ENCODE assay signal across 8 cellular contexts in genomic region chr1:40064797-40065492, GRCh38. TPM values are rescaled to one million over a fixed set of nuclear protein-coding genes. Genes with fewer than 3 reads are reported as not detected.
DNase-seq lines count a peak whose midpoint lies in the region; ATAC-seq and TF ChIP-seq lines count a peak whose summit lies in the region.

No MANE protein-coding gene starts in this region.

- peak overlapping the region; percentile 66 for H3K9ac ChIP-seq in Karpas-422 (ENCODE audit: low read length)

- no peaks in the 10 kb centered on the region for H4K20me1 ChIP-seq in Karpas-422 (ENCODE audit: insufficient read depth, low read depth, low read length)

- H3K27me3 ChIP-seq in Karpas-422 (ENCODE audit: low read length) (no peaks in the 10 kb centered on the region), MG63 (no peaks in the 10 kb centered on the region), ovary (no peaks in the 10 kb centered on the region)

- no peak for TF ChIP-seq EP300 in ovary (IDR thresholded peaks at IDR 0.05)

- CTCF ChIA-PET in GM10248 (lab: Yijun Ruan, JAX): interaction anchor here (0.6 to 8.4 kb wide), 9 partner anchors 8 to 274 kb away, joined by 3 to 61 read pairs (median 4); no protein-coding TSS in a partner anchor

- no peak overlapping the region for H2AFZ ChIP-seq in Karpas-422 (ENCODE audit: low read length)

- peak; percentile 84 for ATAC-seq in GM21423 (IDR thresholded peaks at IDR 0.05; ENCODE audit: unreplicated experiment)

- H3K9me2 ChIP-seq in Karpas-422 (replicated peaks; ENCODE audit: insufficient read depth, low read length): no peaks in the 10 kb centered on the region

- WGBS in ovary, 3 donors: 84 to 95% (median 88%) methylated on average over 2 of the region's 2 CpGs

- H3K4me2 ChIP-seq in Karpas-422 (ENCODE audit: low read depth, low read length, poor library complexity, severe bottlenecking): peak overlapping the region; percentile 74

- peaks cover 72% of the 10 kb centered on the region for H3K36me3 ChIP-seq in Karpas-422 (ENCODE audit: insufficient read depth, low read length)
- H3K36me3 ChIP-seq in MG63: peaks cover 93% of the 10 kb centered on the region
- no peaks in the 10 kb centered on the region for H3K36me3 ChIP-seq in ovary

- TF ChIP-seq CTCF in GM10248 (IDR thresholded peaks at IDR 0.05; ENCODE audit: control extremely low read depth, extremely low read depth, low read depth, missing control alignments): no peak
- TF ChIP-seq CTCF in fibroblast of pulmonary artery (IDR thresholded peaks at IDR 0.05; ENCODE audit: low read length, missing control alignments): no peak
- no peak for TF ChIP-seq CTCF in ovary (IDR thresholded peaks at IDR 0.05)

- no peaks in the 10 kb centered on the region for H3K9me3 ChIP-seq in Karpas-422 (ENCODE audit: low read length)
- H3K9me3 ChIP-seq in MG63: no peaks in the 10 kb centered on the region
- H3K9me3 ChIP-seq in ovary: no peaks in the 10 kb centered on the region

- intact Hi-C loops in ovary (cut with DNase I): no loop called here

- POLR2A ChIA-PET in GM10248 (lab: Yijun Ruan, JAX): no interaction called here

- TF ChIP-seq POLR2A in ovary (IDR thresholded peaks at IDR 0.05): no peak

- H3K79me2 ChIP-seq in Karpas-422 (ENCODE audit: low read length): peaks cover 36% of the 10 kb centered on the region

- H3K27ac ChIP-seq in Karpas-422 (ENCODE audit: low read length): peak overlapping the region; percentile 98
- no peak overlapping the region for H3K27ac ChIP-seq in ovary

- peaks cover 71% of the 10 kb centered on the region for H3K4me1 ChIP-seq in Karpas-422 (ENCODE audit: low read length)
- peaks cover under 1% of the 10 kb centered on the region for H3K4me1 ChIP-seq in ovary (ENCODE audit: insufficient read depth)

- H3K4me3 ChIP-seq in Karpas-422 (ENCODE audit: low read length): peak overlapping the region; percentile 48; the same call in 1 of the 2 replicates
- no peak overlapping the region for H3K4me3 ChIP-seq in fibroblast of pulmonary artery (replicated peaks; ENCODE audit: low read depth, low read length)
- H3K4me3 ChIP-seq in MG63: no peak overlapping the region
- H3K4me3 ChIP-seq in ovary: no peak overlapping the region

- DNase-seq in GM10248 (ENCODE audit: extremely low spot score): peak; percentile 65
- peak; percentile 83 for DNase-seq in Karpas-422
- peak; percentile 34 for DNase-seq in fibroblast of pulmonary artery (ENCODE audit: low read depth)
- DNase-seq in activated gamma-delta T cell (lab: John Stamatoyannopoulos, UW): no peak
- DNase-seq in effector CD4-positive, alpha-beta T cell: no peak
- no peak for DNase-seq in MG63
- no peak for DNase-seq in ovary

RNA-seq across cellular contexts. Expression of gene CAP1, which starts 24.4 kb away (rescaled TPM):
- 217 and 229 TPM in 2 replicates for total RNA-seq in Karpas-422 (2014; rRNA removed; shearing (Covaris generic); ENCODE audit: low replicate concordance)
- 164 and 175 TPM in 2 replicates for total RNA-seq in MG63 (2014; rRNA removed; shearing (Covaris generic); ENCODE audit: low replicate concordance)
- 100 to 1,000 TPM in 5 of 7 donors, 10 to 100 TPM in 2; 76.8 to 257 (median 194) TPM for total RNA-seq in ovary
- 100 to 1,000 TPM; 110 to 325 TPM for polyA plus RNA-seq in ovary

RNA-seq across cellular contexts. Expression of gene PPT1, which starts 32.1 kb away (rescaled TPM):
- 49.5 and 77.4 TPM in 2 replicates for total RNA-seq in Karpas-422 (2014; rRNA removed; shearing (Covaris generic); ENCODE audit: low replicate concordance)
- total RNA-seq in MG63 (2014; rRNA removed; shearing (Covaris generic); ENCODE audit: low replicate concordance): 67.5 and 97.0 TPM in 2 replicates
- 10 to 100 TPM; 38.0 to 84.2 (median 71.0) TPM for total RNA-seq in ovary
- polyA plus RNA-seq in ovary: 100 to 1,000 TPM in 1 of 2 donors, 10 to 100 TPM in 1; 53.5 to 247 TPM

Comparison
In these comparisons a context has a peak if more than half of its experiments do, and no peak if none do; other contexts are left out.
1. DNase-seq: peak in GM10248 (single experiment), Karpas-422 (single experiment) and fibroblast of pulmonary artery (single experiment); none in activated gamma-delta T cell (single experiment), effector CD4-positive, alpha-beta T cell (single experiment), MG63 (single experiment) and ovary (0 of 5).